Comparison of ENCODE assay signal across 8 cellular contexts in genomic region chr21:39802226-39802625, GRCh38. TPM values are rescaled to one million over a fixed set of nuclear protein-coding genes. Genes with fewer than 3 reads are reported as not detected.
"Had no signal": no experiment of that assay in that cellular context is flagged by ENCODE, and none has a peak within 500 bp of the region (broad histone marks: within the 10 kb centered on the region; RNA-seq: fewer than 3 reads in every experiment).

No MANE protein-coding gene starts in this region.

- H2AFZ ChIP-seq: GM23248, GM23338 had no signal

- H3K36me3 ChIP-seq: HAP-1 had no signal

- H3K4me1 Mint-ChIP-seq: GM23338, H9 had no signal

- H3K9me3 ChIP-seq: HAP-1 had no signal

- H3K9me3 Mint-ChIP-seq: GM23338, H9 had no signal

- H3K4me1 ChIP-seq: HAP-1 had no signal

- H3K27ac Mint-ChIP-seq: GM23338, H9, HFFc6 had no signal

- H3K4me2 ChIP-seq: GM23338 had no signal

- H3K4me3 Mint-ChIP-seq: GM23338, H9, HFFc6 had no signal

- H3K9ac ChIP-seq: GM23248 had no signal

- DNase-seq: GM23248, GOT3, H7, H9, HCEC 1CT, HFFc6 had no signal

- H3K27ac ChIP-seq: GM23248 had no signal

- H3K4me3 ChIP-seq: GM23248, GM23338, HAP-1 had no signal

RNA-seq across cellular contexts. Expression of gene IGSF5, which starts 57.2 kb away (rescaled TPM):
- total RNA-seq: GM23248, HFFc6 had no signal
- polyA plus RNA-seq: GM23248 had no signal
